In genomic region chr6:43278524-43279078, GRCh38 we compare ENCODE assay signal across 11 cellular contexts. TPM values are rescaled to one million over a fixed set of nuclear protein-coding genes. Genes with fewer than 3 reads are reported as not detected.
DNase-seq lines count a peak whose midpoint lies in the region; ATAC-seq and TF ChIP-seq lines count a peak whose summit lies in the region.
"Had no signal": no experiment of that assay in that cellular context is flagged by ENCODE, and none has a peak within 500 bp of the region (broad histone marks: within the 10 kb centered on the region; RNA-seq: fewer than 3 reads in every experiment).

No MANE protein-coding gene starts in this region.

- no peaks in the 10 kb centered on the region for H3F3A ChIP-seq in PC-3 (ENCODE audit: low read length, unreplicated experiment)

- H3K4ac ChIP-seq in neuronal stem cell (ENCODE audit: low read length): no peak overlapping the region

- no peaks in the 10 kb centered on the region for H4K20me1 ChIP-seq in PC-3 (ENCODE audit: low read length)

- peak; percentile 40 for DNase-seq in GM03348 (ENCODE audit: low spot score)
- DNase-seq in PC-3: peak; percentile 19
- peak; percentile 8 for DNase-seq in fibroblast of mammary gland (ENCODE audit: low read depth)
- no peak for DNase-seq in neuronal stem cell (ENCODE audit: low spot score)
- DNase-seq in NCI-H1436 (lab: John Stamatoyannopoulos, UW): no peak
- DNase-seq in ureter (ENCODE audit: low spot score): no peak
- DNase-seq: NCI-H1694 treated with DMSO at 0.1 percent for 48 hours had no signal

- H4K8ac ChIP-seq in neuronal stem cell (ENCODE audit: low read depth, low read length): no peak overlapping the region

- H3K27ac ChIP-seq in PC-3 (ENCODE audit: low read length) (no peak overlapping the region), neuronal stem cell (replicated peaks; ENCODE audit: low read length) (no peak overlapping the region)
- H3K27ac ChIP-seq: ascending aorta had no signal

- no peak overlapping the region for H3K23ac ChIP-seq in neuronal stem cell (ENCODE audit: low read depth, low read length, poor library complexity)

- no peak overlapping the region for H2AFZ ChIP-seq in PC-3 (ENCODE audit: low read length)
- peak overlapping the region; percentile 34 for H2AFZ ChIP-seq in neuronal stem cell (ENCODE audit: low read length)

- H4K91ac ChIP-seq in neuronal stem cell (ENCODE audit: low read depth, low read length, poor library complexity): no peak overlapping the region

- H3K18ac ChIP-seq in neuronal stem cell (ENCODE audit: low read length): no peak overlapping the region

- H2AK5ac ChIP-seq in neuronal stem cell (ENCODE audit: low read depth, low read length): peak overlapping the region; percentile 34

- peaks cover 7% of the 10 kb centered on the region; the same call in 1 of the 2 replicates for H3K4me1 ChIP-seq in PC-3 (ENCODE audit: insufficient read depth, low read length)
- peaks cover 24 to 32% of the 10 kb centered on the region in 2 donors for H3K4me1 ChIP-seq in neuronal stem cell (ENCODE audit: control insufficient read depth in 2 of 2, insufficient read depth in 1 of 2, low read depth in 1 of 2, low read length in 2 of 2)

- H3K9ac ChIP-seq in PC-3 (ENCODE audit: low read length) (no peak overlapping the region), neuronal stem cell (ENCODE audit: low read depth, low read length, poor library complexity) (no peak overlapping the region)

- no peaks in the 10 kb centered on the region for H3K79me2 ChIP-seq in PC-3 (ENCODE audit: low read length)

- intact Hi-C loops in PC-3 (cut with micrococcal nuclease): no loop called here

- WGBS in neuronal stem cell (ENCODE audit: extremely low coverage in 2 of 2, insufficient read length in 2 of 2, insufficient replicate concordance in 1 of 2), 2 donors: no CpG with 5 or more reads among the region's 4 CpGs

- H3K79me1 ChIP-seq in neuronal stem cell (ENCODE audit: low read depth, low read length): no peaks in the 10 kb centered on the region

- H3K4me2 ChIP-seq in PC-3 (ENCODE audit: low read length) (no peak overlapping the region), neuronal stem cell (ENCODE audit: insufficient read depth, low read length, poor library complexity, severe bottlenecking) (no peak overlapping the region)

- no peak overlapping the region for H2BK12ac ChIP-seq in neuronal stem cell (ENCODE audit: low read length)

- H3K4me3 ChIP-seq in PC-3 (ENCODE audit: low read length) (no peak overlapping the region), fibroblast of mammary gland (ENCODE audit: control insufficient read depth, low read depth, low read length) (no peak overlapping the region), neuronal stem cell (ENCODE audit: low read length in 2 of 2) (no peak overlapping the region)
- H3K4me3 ChIP-seq: ascending aorta had no signal

- no peak overlapping the region for H2BK120ac ChIP-seq in neuronal stem cell (ENCODE audit: low read depth, low read length)

- no peak overlapping the region for H2BK15ac ChIP-seq in neuronal stem cell (ENCODE audit: low read length)

- TF ChIP-seq CTCF in PC-3 (conservative IDR thresholded peaks at IDR 0.05; ENCODE audit: low read depth, low read length) (no peak), fibroblast of mammary gland (conservative IDR thresholded peaks at IDR 0.05; ENCODE audit: control insufficient read depth, insufficient read depth, low read depth, low read length) (no peak)

- H3K9me2 ChIP-seq in PC-3 (replicated peaks; ENCODE audit: low read length): no peaks in the 10 kb centered on the region

- BruUV-seq in PC-3 (replicated peaks; lab: Mats Ljungman, UMichigan): no TSS peak

- no peak overlapping the region for H2BK5ac ChIP-seq in neuronal stem cell (ENCODE audit: low read length)

- no peaks in the 10 kb centered on the region for H3K9me3 ChIP-seq in PC-3 (ENCODE audit: low read length)
- H3K9me3 ChIP-seq in neuronal stem cell (replicated peaks in 1 of 2; ENCODE audit: control insufficient read depth in 2 of 2, insufficient read depth in 1 of 2, low read depth in 1 of 2, low read length in 2 of 2): no peaks in the 10 kb centered on the region
- H3K9me3 ChIP-seq: ascending aorta had no signal

- POLR2A ChIA-PET in PC-3 (lab: Charles Lee; ENCODE audit: unreplicated experiment): no interaction called here

- no peak for ATAC-seq in PC-3
- no peak for ATAC-seq in HG02798 (IDR thresholded peaks at IDR 0.05; ENCODE audit: poor library complexity, unreplicated experiment)
- no peak for ATAC-seq in GM21786 (IDR thresholded peaks at IDR 0.05; ENCODE audit: unreplicated experiment)

- CTCF ChIA-PET in PC-3 (lab: Charles Lee): no interaction called here

- peaks cover 17% of the 10 kb centered on the region for H3K27me3 ChIP-seq in PC-3 (ENCODE audit: low read length)
- H3K27me3 ChIP-seq in neuronal stem cell (ENCODE audit: control insufficient read depth in 3 of 3, insufficient read depth in 3 of 3, low read depth in 1 of 3, low read length in 3 of 3): peaks cover 0 to 29% (median 18%) of the 10 kb centered on the region in 3 experiments

- H3K36me3 ChIP-seq in PC-3 (ENCODE audit: low read depth, low read length) (no peaks in the 10 kb centered on the region), neuronal stem cell (replicated peaks in 1 of 2; ENCODE audit: control insufficient read depth in 2 of 2, insufficient read depth in 2 of 2, low read length in 2 of 2) (no peaks in the 10 kb centered on the region)
- H3K36me3 ChIP-seq: ascending aorta had no signal

- H3K14ac ChIP-seq in neuronal stem cell (ENCODE audit: low read length): no peak overlapping the region

RNA-seq across cellular contexts. Expression of gene SLC22A7, which starts 19.5 kb away (rescaled TPM):
- total RNA-seq in PC-3 (2014; rRNA removed) (not detected in 2 replicates), ureter (not detected)
- polyA plus RNA-seq in neuronal stem cell (2013, experiment 1 of 2): 0.01 TPM
- not detected for polyA plus RNA-seq in neuronal stem cell (2013, experiment 2 of 2)
- polyA plus RNA-seq: esophagus had no signal

RNA-seq across cellular contexts. Expression of gene CRIP3, which starts 30.0 kb away (rescaled TPM):
- 0.29 TPM in 2 replicates for total RNA-seq in PC-3 (2014; rRNA removed)
- polyA plus RNA-seq in neuronal stem cell (2013, experiment 1 of 2): 25.5 TPM
- 24.5 TPM for polyA plus RNA-seq in neuronal stem cell (2013, experiment 2 of 2)
- 1.5 TPM for total RNA-seq in ureter
- total RNA-seq: ascending aorta had no signal

RNA-seq across cellular contexts. Expression of gene TTBK1, which starts 35.3 kb away (rescaled TPM):
- not detected in 2 replicates for total RNA-seq in PC-3 (2014; rRNA removed)
- polyA plus RNA-seq in neuronal stem cell (2013, experiment 1 of 2): 1.5 TPM
- polyA plus RNA-seq in neuronal stem cell (2013, experiment 2 of 2): 1.5 TPM
- not detected for total RNA-seq in ureter
- total RNA-seq: ascending aorta had no signal

RNA-seq across cellular contexts. Expression of gene DNPH1, which starts 49.3 kb away (rescaled TPM):
- total RNA-seq in PC-3 (2014; rRNA removed) (128 and 176 TPM in 2 replicates), ureter (42.8 TPM)
- 110 TPM for polyA plus RNA-seq in neuronal stem cell (2013, experiment 1 of 2)
- 110 TPM for polyA plus RNA-seq in neuronal stem cell (2013, experiment 2 of 2)

Comparison
In these comparisons a context has a peak if more than half of its experiments do, and no peak if none do; other contexts are left out.
1. DNase-seq: peak in GM03348 (single experiment), PC-3 (single experiment) and fibroblast of mammary gland (single experiment); none in neuronal stem cell (single experiment), NCI-H1436 (single experiment) and ureter (single experiment).